ENCODE assay signal across 18 cellular contexts in the genomic region with DNA sequence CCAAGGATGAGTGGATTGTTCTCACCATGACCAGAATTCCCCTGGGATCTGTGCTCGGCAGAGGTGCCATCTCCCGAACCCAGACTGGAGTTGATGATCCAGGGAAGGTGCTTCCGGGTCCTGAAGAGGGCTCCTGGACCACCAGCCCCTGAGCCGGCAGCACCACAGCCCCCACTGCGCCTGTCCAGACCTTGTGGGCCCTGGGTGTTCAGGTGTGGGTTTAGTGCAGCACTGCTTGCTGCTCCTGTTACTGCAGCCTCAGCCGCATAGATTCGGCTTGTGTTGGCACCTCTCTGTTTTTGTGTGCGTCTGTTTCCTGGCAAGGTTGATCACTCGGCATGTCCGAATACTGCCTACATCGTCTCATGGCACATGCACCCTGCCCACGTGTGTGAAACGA. TPM values are rescaled to one million over a fixed set of nuclear protein-coding genes. Genes with fewer than 3 reads are reported as not detected.
"Had no signal": no experiment of that assay in that cellular context is flagged by ENCODE, and none has a peak within 500 bp of the region (broad histone marks: within the 10 kb centered on the region; RNA-seq: fewer than 3 reads in every experiment).

No MANE protein-coding gene starts in this region.

- DNase-seq: activated CD4-positive, alpha-beta T cell treated with anti-CD3 and anti-CD28 coated beads, Interleukin-2, amount 10 ng/mL, durations not matched to agents 24 days and 14 days; activated CD8-positive, alpha-beta T cell treated with anti-CD3 and anti-CD28 coated beads for 36 hours; activated gamma-delta T cell treated with Interleukin-2 at 50 U/mL for 16 hours; dermis blood vessel endothelial cell; effector memory CD4-positive, alpha-beta T cell; heart left ventricle; mesendoderm; occipital lobe; T-cell had no signal

- H3K4me3 Mint-ChIP-seq: activated CD4-positive, alpha-beta T cell treated with anti-CD3 and anti-CD28 coated beads, Interleukin-2, amount 10 ng/mL, durations not matched to agents 24 days and 14 days; activated CD8-positive, alpha-beta T cell treated with anti-CD3 and anti-CD28 coated beads for 36 hours; activated naive CD8-positive, alpha-beta T cell; natural killer cell treated with Interleukin-12 subunit alpha and Interleukin-12 subunit beta and Interleukin-15 and Interleukin-18, amount 100 ng/mL, for 72 hours; stimulated activated naive CD8-positive, alpha-beta T cell treated with anti-CD3 and anti-CD28 coated beads, Interleukin-15, Interleukin-2, amounts not matched to agents 100 ng/mL and 50 ng/mL, for 24 hours; T-cell had no signal

- H3K9me3 Mint-ChIP-seq: activated CD4-positive, alpha-beta T cell treated with anti-CD3 and anti-CD28 coated beads, Interleukin-2, amount 10 ng/mL, durations not matched to agents 24 days and 14 days; activated CD8-positive, alpha-beta T cell treated with anti-CD3 and anti-CD28 coated beads for 36 hours; natural killer cell treated with Interleukin-12 subunit alpha and Interleukin-12 subunit beta and Interleukin-15 and Interleukin-18, amount 100 ng/mL, for 72 hours; stimulated activated naive CD8-positive, alpha-beta T cell treated with anti-CD3 and anti-CD28 coated beads, Interleukin-15, Interleukin-2, amounts not matched to agents 100 ng/mL and 50 ng/mL, for 24 hours; T-cell had no signal

- H3K36me3 Mint-ChIP-seq: activated naive CD8-positive, alpha-beta T cell; natural killer cell treated with Interleukin-12 subunit alpha and Interleukin-12 subunit beta and Interleukin-15 and Interleukin-18, amount 100 ng/mL, for 72 hours; T-cell had no signal

- FAIRE-seq: bronchial epithelial cell, endothelial cell of umbilical vein had no signal

- H3K27ac ChIP-seq: esophagus muscularis mucosa, gastroesophageal sphincter, heart left ventricle, tibial nerve had no signal

- H3K9me3 ChIP-seq: esophagus muscularis mucosa, gastroesophageal sphincter, heart left ventricle, tibial nerve had no signal

- H3K36me3 ChIP-seq: esophagus muscularis mucosa, gastroesophageal sphincter, heart left ventricle, tibial nerve had no signal

- H3K4me1 ChIP-seq: esophagus muscularis mucosa, gastroesophageal sphincter, heart left ventricle, tibial nerve had no signal

- ATAC-seq: activated CD8-positive, alpha-beta T cell treated with anti-CD3 and anti-CD28 coated beads for 36 hours; gastroesophageal sphincter; heart left ventricle; natural killer cell treated with Interleukin-12 subunit alpha and Interleukin-12 subunit beta and Interleukin-15 and Interleukin-18, amount 100 ng/mL, for 72 hours; T-cell had no signal

- H3K27ac Mint-ChIP-seq: activated CD4-positive, alpha-beta T cell treated with anti-CD3 and anti-CD28 coated beads, Interleukin-2, amount 10 ng/mL, durations not matched to agents 24 days and 14 days; activated CD8-positive, alpha-beta T cell treated with anti-CD3 and anti-CD28 coated beads for 36 hours; activated naive CD8-positive, alpha-beta T cell; natural killer cell treated with Interleukin-12 subunit alpha and Interleukin-12 subunit beta and Interleukin-15 and Interleukin-18, amount 100 ng/mL, for 72 hours; progenitor cell of endocrine pancreas; stimulated activated naive CD8-positive, alpha-beta T cell treated with anti-CD3 and anti-CD28 coated beads, Interleukin-15, Interleukin-2, amounts not matched to agents 100 ng/mL and 50 ng/mL, for 24 hours; T-cell had no signal

- H3K4me1 Mint-ChIP-seq: activated CD4-positive, alpha-beta T cell treated with anti-CD3 and anti-CD28 coated beads, Interleukin-2, amount 10 ng/mL, durations not matched to agents 24 days and 14 days; T-cell had no signal

- H3K4me3 ChIP-seq: esophagus muscularis mucosa, gastroesophageal sphincter, heart left ventricle, tibial nerve had no signal

RNA-seq across cellular contexts. Expression of gene FGF18, which starts 48.1 kb away (rescaled TPM):
- total RNA-seq: bronchial epithelial cell, dermis blood vessel endothelial cell had no signal
